Comparison of ENCODE assay signal across 19 cellular contexts in genomic region chr17:78318407-78318806, GRCh38. TPM values are rescaled to one million over a fixed set of nuclear protein-coding genes. Genes with fewer than 3 reads are reported as not detected.
DNase-seq lines count a peak whose midpoint lies in the region; ATAC-seq and TF ChIP-seq lines count a peak whose summit lies in the region.
"Had no signal": no experiment of that assay in that cellular context is flagged by ENCODE, and none has a peak within 500 bp of the region (broad histone marks: within the 10 kb centered on the region; RNA-seq: fewer than 3 reads in every experiment).

No MANE protein-coding gene starts in this region.

- H3K4me2 ChIP-seq in BLaER1 treated with 17β-estradiol and CSF1 and Interleukin-3, amounts not matched to agents 10 nM and 100 nM: peak overlapping the region in 7 of 11 experiments; percentile 88 to 98 (median 97); a peak in 12 of 22 replicates
- H3K4me2 ChIP-seq in OCI-LY3 (ENCODE audit: low read length) (peak overlapping the region; percentile 87), neuronal stem cell (ENCODE audit: insufficient read depth, low read length, poor library complexity, severe bottlenecking) (no peak overlapping the region)
- H3K4me2 ChIP-seq: KMS-11 had no signal

- no peaks in the 10 kb centered on the region for H3K36me3 Mint-ChIP-seq in endodermal cell (ENCODE audit: low read depth)
- H3K36me3 Mint-ChIP-seq: CD8-positive, alpha-beta memory T cell had no signal

- H3K18ac ChIP-seq in neuronal stem cell (ENCODE audit: low read length): peak overlapping the region; percentile 88

- no peaks in the 10 kb centered on the region for H3K9me3 ChIP-seq in BLaER1 treated with 17β-estradiol and CSF1 and Interleukin-3, amounts not matched to agents 10 nM and 100 nM (replicated peaks in 1 of 11)
- H3K9me3 ChIP-seq in OCI-LY3 (ENCODE audit: insufficient read depth, low read length) (no peaks in the 10 kb centered on the region), endodermal cell (ENCODE audit: control insufficient read depth, low read length) (no peaks in the 10 kb centered on the region), neuronal stem cell (replicated peaks in 1 of 2; ENCODE audit: control insufficient read depth in 2 of 2, insufficient read depth in 1 of 2, low read depth in 1 of 2, low read length in 2 of 2) (no peaks in the 10 kb centered on the region)

- 84 to 97% methylated on average over 3 to 8 of the region's 8 CpGs for WGBS in endodermal cell (ENCODE audit: insufficient coverage in 1 of 2, insufficient read length in 1 of 2), 2 experiments
- WGBS in neuronal stem cell (ENCODE audit: extremely low coverage in 2 of 2, insufficient read length in 2 of 2, insufficient replicate concordance in 1 of 2), 2 donors: no CpG with 5 or more reads among the region's 8 CpGs

- H3K4me1 Mint-ChIP-seq in endodermal cell: peaks cover 32% of the 10 kb centered on the region

- no peak overlapping the region for H3K4ac ChIP-seq in neuronal stem cell (ENCODE audit: low read length)

- ATAC-seq in GM21723 (IDR thresholded peaks at IDR 0.05; ENCODE audit: unreplicated experiment) (no peak), HG02571 (IDR thresholded peaks at IDR 0.05; ENCODE audit: unreplicated experiment) (no peak)

- H3K27ac Mint-ChIP-seq in endodermal cell: no peak overlapping the region
- H3K27ac Mint-ChIP-seq: CD8-positive, alpha-beta memory T cell; GM23338 had no signal

- TF ChIP-seq CTCF in OCI-LY3 (IDR thresholded peaks at IDR 0.05; ENCODE audit: low read depth, low read length) (no peak), endodermal cell (conservative IDR thresholded peaks at IDR 0.05) (no peak)

- H2BK120ac ChIP-seq in neuronal stem cell (ENCODE audit: low read depth, low read length): peak overlapping the region; percentile 56

- H2AFZ ChIP-seq in OCI-LY3 (ENCODE audit: low read depth, low read length) (no peak overlapping the region), neuronal stem cell (ENCODE audit: low read length) (no peak overlapping the region)
- H2AFZ ChIP-seq: GM23338 had no signal

- no peaks in the 10 kb centered on the region for H4K20me1 ChIP-seq in BLaER1 treated with 17β-estradiol and CSF1 and Interleukin-3, amounts not matched to agents 10 nM and 100 nM
- H4K20me1 ChIP-seq in OCI-LY3 (ENCODE audit: insufficient read depth, low read length): no peaks in the 10 kb centered on the region

- peak overlapping the region in 1 of 11 experiments; percentile 26; a peak in 2 of 22 replicates for H3K27ac ChIP-seq in BLaER1 treated with 17β-estradiol and CSF1 and Interleukin-3, amounts not matched to agents 10 nM and 100 nM
- H3K27ac ChIP-seq in OCI-LY3 (ENCODE audit: low read length) (peak overlapping the region; percentile 99), endodermal cell (ENCODE audit: low read depth, low read length) (no peak overlapping the region), neuronal stem cell (replicated peaks; ENCODE audit: low read length) (no peak overlapping the region)
- H3K27ac ChIP-seq: KMS-11 had no signal

- H3K4me3 Mint-ChIP-seq in endodermal cell: no peak overlapping the region
- H3K4me3 Mint-ChIP-seq: CD8-positive, alpha-beta memory T cell; GM23338 had no signal

- no peak overlapping the region for H3K4me3 ChIP-seq in BLaER1 treated with 17β-estradiol and CSF1 and Interleukin-3, amounts not matched to agents 10 nM and 100 nM
- H3K4me3 ChIP-seq in OCI-LY3 (ENCODE audit: low read length): peak overlapping the region; percentile 75
- H3K4me3 ChIP-seq in endodermal cell (ENCODE audit: low read length): no peak overlapping the region
- no peak overlapping the region for H3K4me3 ChIP-seq in neuronal stem cell (ENCODE audit: low read length in 2 of 2)
- H3K4me3 ChIP-seq: GM23338 had no signal

- H3K14ac ChIP-seq in neuronal stem cell (ENCODE audit: low read length): no peak overlapping the region

- H3K27me3 ChIP-seq in BLaER1 treated with 17β-estradiol and CSF1 and Interleukin-3, amounts not matched to agents 10 nM and 100 nM: peaks cover 0 to 8% (median 5%) of the 10 kb centered on the region in 11 experiments; a peak in 6 of 22 replicates
- H3K27me3 ChIP-seq in OCI-LY3 (ENCODE audit: low read depth, low read length) (no peaks in the 10 kb centered on the region), endodermal cell (ENCODE audit: control insufficient read depth, insufficient read depth, low read length, poor library complexity, severe bottlenecking) (no peaks in the 10 kb centered on the region), neuronal stem cell (ENCODE audit: control insufficient read depth in 3 of 3, insufficient read depth in 3 of 3, low read depth in 1 of 3, low read length in 3 of 3) (peaks cover 0 to 15% (median 0%) of the 10 kb centered on the region in 3 experiments)

- no peaks in the 10 kb centered on the region for H3K9me3 Mint-ChIP-seq in endodermal cell
- H3K9me3 Mint-ChIP-seq: CD8-positive, alpha-beta memory T cell; GM23338 had no signal

- H2BK12ac ChIP-seq in neuronal stem cell (ENCODE audit: low read length): peak overlapping the region; percentile 97

- H4K91ac ChIP-seq in neuronal stem cell (ENCODE audit: low read depth, low read length, poor library complexity): no peak overlapping the region

- peaks cover 3% of the 10 kb centered on the region; the same call in 1 of the 2 replicates for H3K79me2 ChIP-seq in OCI-LY3 (ENCODE audit: low read length)

- peak overlapping the region; percentile 99 for H2AK5ac ChIP-seq in neuronal stem cell (ENCODE audit: low read depth, low read length)

- no peak overlapping the region for H3K23ac ChIP-seq in neuronal stem cell (ENCODE audit: low read depth, low read length, poor library complexity)

- H3K9ac ChIP-seq in BLaER1 treated with 17β-estradiol and CSF1 and Interleukin-3, amounts not matched to agents 10 nM and 100 nM: peak overlapping the region in 1 of 11 experiments; percentile 43; a peak in 2 of 22 replicates
- peak overlapping the region; percentile 92 for H3K9ac ChIP-seq in OCI-LY3 (ENCODE audit: low read length)
- no peak overlapping the region for H3K9ac ChIP-seq in endodermal cell (ENCODE audit: extremely low read depth, low read length, poor library complexity, severe bottlenecking)
- no peak overlapping the region for H3K9ac ChIP-seq in neuronal stem cell (ENCODE audit: low read depth, low read length, poor library complexity)
- H3K9ac ChIP-seq: KMS-11 had no signal

- peak overlapping the region; percentile 63 for H2BK5ac ChIP-seq in neuronal stem cell (ENCODE audit: low read length)

- peak overlapping the region; percentile 60 for H2BK15ac ChIP-seq in neuronal stem cell (ENCODE audit: low read length)

- DNase-seq in endodermal cell (peak; percentile 55), neuronal stem cell (ENCODE audit: low spot score) (no peak), NCI-H2196 (lab: John Stamatoyannopoulos, UW; ENCODE audit: unreplicated experiment) (no peak), DMS153 treated with DMSO at 0.1 percent for 48 hours (lab: John Stamatoyannopoulos, UW; ENCODE audit: unreplicated experiment) (no peak)
- DNase-seq: C1 segment of cervical spinal cord; CD8-positive, alpha-beta memory T cell; MV-4-11; NCI-H187; NCI-H2107; NCI-H2227 treated with DMSO at 0.1 percent for 48 hours; NCI-H510A treated with DMSO at 0.1 percent for 48 hours; NCI-H774; RPMI8226 had no signal

- peaks cover 1% of the 10 kb centered on the region for H3K27me3 Mint-ChIP-seq in endodermal cell (ENCODE audit: insufficient read depth)

- peaks cover 3% of the 10 kb centered on the region for H3K79me1 ChIP-seq in neuronal stem cell (ENCODE audit: low read depth, low read length)

- peaks cover 60 to 90% (median 66%) of the 10 kb centered on the region in 10 experiments for H3K4me1 ChIP-seq in BLaER1 treated with 17β-estradiol and CSF1 and Interleukin-3, amounts not matched to agents 10 nM and 100 nM
- H3K4me1 ChIP-seq in OCI-LY3 (ENCODE audit: low read length): peaks cover 59% of the 10 kb centered on the region
- H3K4me1 ChIP-seq in endodermal cell (ENCODE audit: control insufficient read depth, insufficient read depth, low read length): peaks cover 12% of the 10 kb centered on the region
- peaks cover 28 to 49% of the 10 kb centered on the region in 2 donors for H3K4me1 ChIP-seq in neuronal stem cell (ENCODE audit: control insufficient read depth in 2 of 2, insufficient read depth in 1 of 2, low read depth in 1 of 2, low read length in 2 of 2)

- H3K36me3 ChIP-seq in BLaER1 treated with 17β-estradiol and CSF1 and Interleukin-3, amounts not matched to agents 10 nM and 100 nM: no peaks in the 10 kb centered on the region
- H3K36me3 ChIP-seq in OCI-LY3 (replicated peaks; ENCODE audit: low read depth, low read length) (no peaks in the 10 kb centered on the region), endodermal cell (ENCODE audit: control insufficient read depth, insufficient read depth, low read length) (no peaks in the 10 kb centered on the region), neuronal stem cell (replicated peaks in 1 of 2; ENCODE audit: control insufficient read depth in 2 of 2, insufficient read depth in 2 of 2, low read length in 2 of 2) (no peaks in the 10 kb centered on the region)

- H4K8ac ChIP-seq in neuronal stem cell (ENCODE audit: low read depth, low read length): no peak overlapping the region

RNA-seq across cellular contexts. Expression of gene SOCS3, which starts 41.5 kb away (rescaled TPM):
- 10 to 100 TPM; 54.2 to 75.3 TPM for total RNA-seq in endodermal cell
- polyA plus RNA-seq in endodermal cell (2013, experiment 1 of 2): 15.1 TPM
- 19.8 TPM for polyA plus RNA-seq in endodermal cell (2013, experiment 2 of 2)
- 17.8 TPM for polyA plus RNA-seq in neuronal stem cell (2013, experiment 1 of 2)
- 18.2 TPM for polyA plus RNA-seq in neuronal stem cell (2013, experiment 2 of 2)
